In the genomic region with DNA sequence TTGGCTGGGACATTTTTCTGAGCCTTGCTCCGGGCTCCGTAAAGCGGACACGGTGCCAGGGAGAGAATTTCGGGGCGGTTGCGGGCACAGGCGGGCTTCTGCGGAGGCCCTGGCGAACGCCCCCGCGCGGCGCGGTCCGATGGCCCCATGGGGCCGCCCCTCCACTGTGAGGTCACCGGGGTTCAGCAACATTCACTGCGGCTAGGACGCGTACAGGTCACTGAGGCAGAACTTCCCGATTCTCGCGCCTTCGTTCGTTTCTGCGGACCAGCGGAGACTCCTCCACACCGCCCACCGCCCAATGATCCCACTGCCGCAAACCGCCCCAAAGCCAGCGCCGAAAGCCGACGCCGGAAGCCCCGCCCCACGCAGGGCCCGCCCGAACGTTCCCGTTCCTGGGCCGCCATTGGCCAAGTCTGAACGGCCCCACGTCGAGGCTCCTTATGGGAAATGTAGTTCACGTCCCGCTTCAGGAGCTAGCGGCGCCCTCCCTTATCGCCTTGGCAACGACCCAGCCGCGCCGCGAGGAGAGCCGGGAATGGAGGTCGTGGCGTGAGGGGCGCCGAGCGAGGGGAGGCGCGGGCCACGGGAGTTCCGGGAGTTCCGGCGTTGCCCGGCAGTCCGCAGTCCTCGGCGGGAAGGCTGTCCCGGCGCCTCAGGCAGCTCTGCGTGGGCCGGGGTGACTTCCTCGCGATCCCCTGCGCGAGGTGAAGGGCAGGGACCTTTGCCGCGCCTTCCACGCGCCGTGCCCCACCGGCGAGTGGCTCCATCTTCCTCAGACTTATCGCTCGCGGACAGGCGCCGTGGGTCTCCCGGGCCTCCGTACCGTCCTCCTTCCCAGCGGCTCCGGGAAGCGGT, we compare ENCODE assay signal across 1 cellular context.
TF ChIP-seq lines count a peak whose summit lies in the region.

TSS of gene ZNF584 (plus strand) at position 498 of the 858 bp plus-strand sequence. CDS start 499 bp downstream, outside the sequence.

TF ChIP-seq in HepG2, 621 proteins besides CTCF, POLR2A, EP300 and RAD21 (continued from another document and continues in another):
- TF ChIP-seq ZNF660 (CRISPR knock-in tag; IDR thresholded peaks at IDR 0.05; ENCODE audit: borderline replicate concordance, low read depth) (no peak), HMGA1 (CRISPR knock-in tag; conservative IDR thresholded peaks at IDR 0.05) (no peak), SMARCE1 (IDR thresholded peaks at IDR 0.05; ENCODE audit: borderline replicate concordance) (no peak), RCOR2 (CRISPR knock-in tag; IDR thresholded peaks at IDR 0.05) (no peak), ATM (IDR thresholded peaks at IDR 0.05; ENCODE audit: borderline replicate concordance) (no peak), ZNF550 (CRISPR knock-in tag; IDR thresholded peaks at IDR 0.05; ENCODE audit: borderline replicate concordance) (no peak), PHF8 (CRISPR knock-in tag; IDR thresholded peaks at IDR 0.05) (peak; percentile 60), PHB2 (IDR thresholded peaks at IDR 0.05; ENCODE audit: partially characterized antibody) (no peak), ZNF180 (CRISPR knock-in tag; IDR thresholded peaks at IDR 0.05; ENCODE audit: borderline replicate concordance, low read depth) (no peak), HBP1 (CRISPR knock-in tag; IDR thresholded peaks at IDR 0.05; ENCODE audit: low read depth) (no peak), STAT5B (CRISPR knock-in tag; IDR thresholded peaks at IDR 0.05) (no peak), PHF5A (CRISPR knock-in tag; IDR thresholded peaks at IDR 0.05; ENCODE audit: low read depth, unreplicated experiment) (no peak), NR2F6 (IDR thresholded peaks at IDR 0.05) (no peak), NR2F6 (CRISPR knock-in tag; IDR thresholded peaks at IDR 0.05) (no peak), DR1 (CRISPR knock-in tag; IDR thresholded peaks at IDR 0.05) (peak; percentile 26; the same call in 1 of the 2 replicates), CBFB (CRISPR knock-in tag; IDR thresholded peaks at IDR 0.05) (peak; percentile 57; the same call in 1 of the 2 replicates), NFKB2 (CRISPR knock-in tag; IDR thresholded peaks at IDR 0.05; ENCODE audit: borderline replicate concordance) (peak; percentile 43; the same call in 1 of the 2 replicates), ARID2 (CRISPR knock-in tag; IDR thresholded peaks at IDR 0.05; ENCODE audit: borderline replicate concordance) (no peak), ZNF432 (CRISPR knock-in tag; IDR thresholded peaks at IDR 0.05; ENCODE audit: borderline replicate concordance) (no peak), HOXD1 (CRISPR knock-in tag; IDR thresholded peaks at IDR 0.05) (no peak), ZNF407 (CRISPR knock-in tag; IDR thresholded peaks at IDR 0.05; ENCODE audit: not compliant biosample characterization) (peak; percentile 65), SIX1 (CRISPR knock-in tag; IDR thresholded peaks at IDR 0.05; ENCODE audit: borderline replicate concordance) (no peak), ZZZ3 (CRISPR knock-in tag; IDR thresholded peaks at IDR 0.05; ENCODE audit: borderline replicate concordance) (0 out of 2 replicates have a peak, but pooled peaks have one; percentile 45), JUNB (CRISPR knock-in tag; IDR thresholded peaks at IDR 0.05; ENCODE audit: borderline replicate concordance) (no peak), HNRNPLL (IDR thresholded peaks at IDR 0.05; ENCODE audit: low read depth, low read length, poor library complexity, severe bottlenecking) (peak; percentile 85), ZNF577 (CRISPR knock-in tag; IDR thresholded peaks at IDR 0.05; ENCODE audit: borderline replicate concordance, low read depth) (no peak), ZNF333 (CRISPR knock-in tag; IDR thresholded peaks at IDR 0.05; ENCODE audit: borderline replicate concordance) (peak; percentile 77; the same call in 1 of the 2 replicates), NBN (conservative IDR thresholded peaks at IDR 0.05) (no peak), TOPORS (CRISPR knock-in tag; IDR thresholded peaks at IDR 0.05) (peak; percentile 93), SMARCC2 (IDR thresholded peaks at IDR 0.05) (no peak), ZXDC (CRISPR knock-in tag; IDR thresholded peaks at IDR 0.05) (no peak), ELF3 (CRISPR knock-in tag; IDR thresholded peaks at IDR 0.05) (peak; percentile 46), KDM6A (CRISPR knock-in tag; IDR thresholded peaks at IDR 0.05; ENCODE audit: low read depth) (no peak), GABPA (IDR thresholded peaks at IDR 0.05; ENCODE audit: low read depth, low read length) (peak; percentile 79), GABPA (CRISPR knock-in tag; IDR thresholded peaks at IDR 0.05; ENCODE audit: low read depth) (peak; percentile 95), U2AF2 (IDR thresholded peaks at IDR 0.05; ENCODE audit: low read depth, low read length) (peak; percentile 88; the same call in 1 of the 2 replicates), ZNF441 (CRISPR knock-in tag; IDR thresholded peaks at IDR 0.05; ENCODE audit: borderline replicate concordance) (peak; percentile 30; the same call in 1 of the 2 replicates), ZNF558 (CRISPR knock-in tag; IDR thresholded peaks at IDR 0.05; ENCODE audit: borderline replicate concordance) (no peak; the same call in 1 of the 2 replicates), POGZ (CRISPR knock-in tag; IDR thresholded peaks at IDR 0.05) (no peak)
- TF ChIP-seq, protein P1, sequence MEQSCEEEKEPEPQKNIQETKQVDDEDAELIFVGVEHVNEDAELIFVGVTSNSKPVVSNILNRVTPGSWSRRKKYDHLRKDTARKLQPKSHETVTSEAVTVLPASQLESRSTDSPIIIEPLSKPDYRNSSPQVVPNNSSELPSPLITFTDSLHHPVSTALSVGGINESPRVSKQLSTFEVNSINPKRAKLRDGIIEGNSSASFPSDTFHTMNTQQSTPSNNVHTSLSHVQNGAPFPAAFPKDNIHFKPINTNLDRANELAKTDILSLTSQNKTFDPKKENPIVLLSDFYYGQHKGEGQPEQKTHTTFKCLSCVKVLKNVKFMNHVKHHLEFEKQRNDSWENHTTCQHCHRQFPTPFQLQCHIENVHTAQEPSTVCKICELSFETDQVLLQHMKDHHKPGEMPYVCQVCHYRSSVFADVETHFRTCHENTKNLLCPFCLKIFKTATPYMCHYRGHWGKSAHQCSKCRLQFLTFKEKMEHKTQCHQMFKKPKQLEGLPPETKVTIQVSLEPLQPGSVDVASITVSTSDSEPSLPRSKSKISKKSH (CRISPR knock-in tag; IDR thresholded peaks at IDR 0.05; ENCODE audit: borderline replicate concordance), result peak; percentile 59; the same call in 1 of the 2 replicates
- TF ChIP-seq, protein P2, sequence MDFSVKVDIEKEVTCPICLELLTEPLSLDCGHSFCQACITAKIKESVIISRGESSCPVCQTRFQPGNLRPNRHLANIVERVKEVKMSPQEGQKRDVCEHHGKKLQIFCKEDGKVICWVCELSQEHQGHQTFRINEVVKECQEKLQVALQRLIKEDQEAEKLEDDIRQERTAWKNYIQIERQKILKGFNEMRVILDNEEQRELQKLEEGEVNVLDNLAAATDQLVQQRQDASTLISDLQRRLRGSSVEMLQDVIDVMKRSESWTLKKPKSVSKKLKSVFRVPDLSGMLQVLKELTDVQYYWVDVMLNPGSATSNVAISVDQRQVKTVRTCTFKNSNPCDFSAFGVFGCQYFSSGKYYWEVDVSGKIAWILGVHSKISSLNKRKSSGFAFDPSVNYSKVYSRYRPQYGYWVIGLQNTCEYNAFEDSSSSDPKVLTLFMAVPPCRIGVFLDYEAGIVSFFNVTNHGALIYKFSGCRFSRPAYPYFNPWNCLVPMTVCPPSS (IDR thresholded peaks at IDR 0.05), result no peak
- TF ChIP-seq, protein P3, sequence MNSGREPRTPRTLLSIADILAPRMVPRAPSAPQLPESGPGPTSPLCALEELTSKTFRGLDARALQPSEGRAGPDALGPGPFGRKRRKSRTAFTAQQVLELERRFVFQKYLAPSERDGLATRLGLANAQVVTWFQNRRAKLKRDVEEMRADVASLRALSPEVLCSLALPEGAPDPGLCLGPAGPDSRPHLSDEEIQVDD (CRISPR knock-in tag; IDR thresholded peaks at IDR 0.05; ENCODE audit: borderline replicate concordance), result no peak; the same call in 1 of the 2 replicates
- TF ChIP-seq, protein P4, sequence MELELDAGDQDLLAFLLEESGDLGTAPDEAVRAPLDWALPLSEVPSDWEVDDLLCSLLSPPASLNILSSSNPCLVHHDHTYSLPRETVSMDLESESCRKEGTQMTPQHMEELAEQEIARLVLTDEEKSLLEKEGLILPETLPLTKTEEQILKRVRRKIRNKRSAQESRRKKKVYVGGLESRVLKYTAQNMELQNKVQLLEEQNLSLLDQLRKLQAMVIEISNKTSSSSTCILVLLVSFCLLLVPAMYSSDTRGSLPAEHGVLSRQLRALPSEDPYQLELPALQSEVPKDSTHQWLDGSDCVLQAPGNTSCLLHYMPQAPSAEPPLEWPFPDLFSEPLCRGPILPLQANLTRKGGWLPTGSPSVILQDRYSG (CRISPR knock-in tag; IDR thresholded peaks at IDR 0.05), result no peak
